In the genomic region with DNA sequence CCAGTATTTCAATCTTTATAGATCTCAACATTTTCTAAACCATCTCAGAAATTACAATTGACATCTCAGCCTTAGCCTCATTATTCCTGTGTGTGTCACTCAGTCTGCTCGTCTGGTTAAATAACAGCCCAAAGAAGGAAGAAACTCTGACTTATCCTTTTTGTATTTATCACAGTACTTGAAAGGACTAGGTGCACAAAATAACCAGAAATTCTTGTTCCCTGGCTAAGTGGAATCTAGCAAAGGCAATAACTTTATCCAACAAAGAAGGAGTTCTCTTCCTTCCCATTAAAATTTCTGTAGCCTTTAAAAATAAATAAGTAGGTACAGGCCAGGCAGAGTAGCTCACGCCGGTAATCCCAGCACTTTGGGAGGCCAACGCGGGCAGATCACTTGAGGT, we compare ENCODE assay signal across 28 cellular contexts.
DNase-seq lines count a peak whose midpoint lies in the region; ATAC-seq, FAIRE-seq and TF ChIP-seq lines count a peak whose summit lies in the region.
"Had no signal": no experiment of that assay in that cellular context is flagged by ENCODE, and none has a peak within 500 bp of the region (broad histone marks: within the 10 kb centered on the region; RNA-seq: fewer than 3 reads in every experiment).

No MANE protein-coding gene starts in this region.

- H3K27ac ChIP-seq in tibial artery, result peak overlapping the region; percentile 52 to 69
- H3K27ac ChIP-seq: 22Rv1, left lung, pancreas, right lobe of liver, SJCRH30 had no signal

- H3K27me3 ChIP-seq in bronchial epithelial cell (ENCODE audit: control insufficient read depth, insufficient read depth, low read length) (no peaks in the 10 kb centered on the region), tibial artery (no peaks in the 10 kb centered on the region)
- H3K27me3 ChIP-seq: left lung, pancreas, right lobe of liver, SJCRH30, transverse colon had no signal

- no peak overlapping the region for H3K4me3 ChIP-seq in bronchial epithelial cell (ENCODE audit: low read depth, low read length)
- no peak overlapping the region for H3K4me3 ChIP-seq in tibial artery
- H3K4me3 ChIP-seq: left lung, pancreas, right lobe of liver, SJCRH30, transverse colon had no signal

- TF ChIP-seq CTCF in bronchial epithelial cell (IDR thresholded peaks at IDR 0.05; ENCODE audit: insufficient read depth, low read length, severe bottlenecking) (no peak), tibial artery (IDR thresholded peaks at IDR 0.05) (no peak), omental fat pad (IDR thresholded peaks at IDR 0.05) (no peak)

- no peaks in the 10 kb centered on the region for H3K9me3 ChIP-seq in tibial artery
- H3K9me3 ChIP-seq: left lung, pancreas, right lobe of liver, SJCRH30, transverse colon had no signal

- intact Hi-C loops in tibial artery (cut with DNase I; ENCODE audit: low total_unique reads), result no loop called here

- ATAC-seq in omental fat pad (ENCODE audit: low FRiP score), result no peak
- ATAC-seq: activated naive CD8-positive, alpha-beta T cell treated with anti-CD3 and anti-CD28 coated beads, Interleukin-2, amount 50 U/mL, for 24 hours; activated T-cell treated with anti-CD3 and anti-CD28 coated beads, Interleukin-2, amount 50 U/mL, for 72 hours; left lung; pancreas; right lobe of liver; T-cell had no signal

- DNase-seq in DMS53 (lab: John Stamatoyannopoulos, UW) (peak; percentile 8), DMS53 treated with DMSO at 0.1 percent for 48 hours (lab: John Stamatoyannopoulos, UW; ENCODE audit: unreplicated experiment) (no peak), bronchial epithelial cell (ENCODE audit: low read depth) (peak; percentile 69), kidney tubule cell (ENCODE audit: low spot score) (peak; percentile 39), tibial artery (no peak), GM03348 (ENCODE audit: low spot score) (no peak), NCI-H2081 treated with DMSO at 0.1 percent for 48 hours (lab: John Stamatoyannopoulos, UW) (no peak), omental fat pad (ENCODE audit: low spot score) (no peak)
- DNase-seq: activated CD4-positive, CD25-positive, alpha-beta regulatory T cell; activated naive CD4-positive, alpha-beta T cell; activated naive CD8-positive, alpha-beta T cell treated with anti-CD3 and anti-CD28 coated beads, Interleukin-2, amount 50 U/mL, for 24 hours; activated T-cell treated with anti-CD3 and anti-CD28 coated beads, Interleukin-2, amount 50 U/mL, for 72 hours; central memory CD4-positive, alpha-beta T cell; endodermal cell; GOT3; HFFc6; IMR-90; left lung; mesenchymal stem cell; NCI-H2171; NCI-H510A treated with DMSO at 0.1 percent for 48 hours; pancreas; right lobe of liver; SJCRH30; stimulated activated CD4-positive, alpha-beta T cell treated with anti-CD3 and anti-CD28 coated beads, Interleukin-4, amount 100 ng/mL, for 24 hours; T-cell; transverse colon had no signal

- no peak for FAIRE-seq in bronchial epithelial cell (lab: Jason Lieb, UNC)
- FAIRE-seq: pancreas had no signal

- H3K36me3 ChIP-seq in bronchial epithelial cell (ENCODE audit: control insufficient read depth, insufficient read depth, low read length) (no peaks in the 10 kb centered on the region), tibial artery (no peaks in the 10 kb centered on the region)
- H3K36me3 ChIP-seq: left lung, pancreas, right lobe of liver, SJCRH30, transverse colon had no signal

- peaks cover 0 to 43% (median 19%) of the 10 kb centered on the region in 4 donors for H3K4me1 ChIP-seq in tibial artery
- H3K4me1 ChIP-seq: right lobe of liver had no signal

Comparison
In these comparisons a context has a peak if more than half of its experiments do, and no peak if none do; other contexts are left out.
1. DNase-seq: peak in DMS53 (single experiment), bronchial epithelial cell (single experiment) and kidney tubule cell (single experiment); none in DMS53 treated with DMSO at 0.1 percent for 48 hours (single experiment), tibial artery (0 of 2), GM03348 (single experiment), NCI-H2081 treated with DMSO at 0.1 percent for 48 hours (single experiment) and omental fat pad (single experiment).